21 cellular contexts compared by ENCODE assay signal in the genomic region with DNA sequence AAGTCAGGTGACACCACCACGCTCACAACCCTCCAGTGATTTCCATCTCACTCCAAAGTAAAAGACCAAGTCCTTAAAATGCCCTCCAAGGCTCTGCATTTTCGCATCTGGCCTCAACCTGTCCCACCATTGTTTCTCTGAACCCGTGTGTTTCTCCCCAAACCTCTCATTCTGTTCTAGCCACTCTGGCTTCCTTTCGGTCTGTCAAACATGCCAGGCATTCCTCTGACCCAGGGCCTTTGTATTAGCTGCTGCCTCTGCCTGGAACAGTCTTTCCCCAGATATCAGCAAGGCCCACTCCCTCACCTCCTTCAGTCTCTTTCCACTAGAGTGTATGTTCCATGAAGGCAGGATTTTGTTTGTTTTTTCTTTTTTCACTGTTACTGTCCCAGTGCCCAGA. TPM values are rescaled to one million over a fixed set of nuclear protein-coding genes. Genes with fewer than 3 reads are reported as not detected.
A peak's percentile ranks its signal among the peaks of the same experiment; 100 is the strongest.
DNase-seq lines count a peak whose midpoint lies in the region; ATAC-seq, FAIRE-seq and TF ChIP-seq lines count a peak whose summit lies in the region.
"Had no signal": no experiment of that assay in that cellular context is flagged by ENCODE, and none has a peak within 500 bp of the region (broad histone marks: within the 10 kb centered on the region; RNA-seq: fewer than 3 reads in every experiment).

No MANE protein-coding gene starts in this region.

- H4K5ac ChIP-seq in H9 (ENCODE audit: insufficient read length, low read depth, low read length) = no peak overlapping the region

- H3K27ac Mint-ChIP-seq in H9 = peak overlapping the region; percentile 38 to 79 (median 65); a peak in 5 of 7 replicates
- peak overlapping the region; percentile 55 for H3K27ac Mint-ChIP-seq in astrocyte (ENCODE audit: unreplicated experiment)
- H3K27ac Mint-ChIP-seq: B cell had no signal

- H3T11ph ChIP-seq in H9 (ENCODE audit: low read length) = no peak overlapping the region

- H4K91ac ChIP-seq in H9 (ENCODE audit: insufficient read length, low read depth, low read length) = no peak overlapping the region

- no peaks in the 10 kb centered on the region for H4K20me1 ChIP-seq in H9 (ENCODE audit: control insufficient read depth, insufficient read depth, insufficient read length)
- no peaks in the 10 kb centered on the region for H4K20me1 ChIP-seq in astrocyte (ENCODE audit: insufficient read depth, low read length)

- WGBS in H9 (ENCODE audit: extremely low coverage, insufficient read length, low lambda C conversion rate) = no CpG with 5 or more reads among the region's 4 CpGs
- WGBS in heart left ventricle, 4 donors = 91 to 98% (median 93%) methylated on average over 4 of the region's 4 CpGs
- WGBS in spleen, 5 donors = 96 to 100% (median 97%) methylated on average over 4 of the region's 4 CpGs

- H3K18ac ChIP-seq in H9 (ENCODE audit: insufficient read length, low read depth, low read length) = no peak overlapping the region

- POLR2A ChIA-PET in A673 (lab: Charles Lee; ENCODE audit: low non-redundant PET) = no interaction called here

- H3K4me1 Mint-ChIP-seq in H9 = peaks cover 15 to 16% of the 10 kb centered on the region in 2 experiments
- H3K4me1 Mint-ChIP-seq in astrocyte (ENCODE audit: low read depth, unreplicated experiment) = no peaks in the 10 kb centered on the region

- no peak overlapping the region for H2BK12ac ChIP-seq in H9 (ENCODE audit: insufficient read length, low read depth, low read length)

- H3K4me3 Mint-ChIP-seq in H9 (no peak overlapping the region), astrocyte (ENCODE audit: unreplicated experiment) (no peak overlapping the region)
- H3K4me3 Mint-ChIP-seq: B cell; CD8-positive, alpha-beta memory T cell had no signal

- no peak overlapping the region for H3K27ac ChIP-seq in H9 (ENCODE audit: insufficient read length, low read depth, low read length)
- no peak overlapping the region for H3K27ac ChIP-seq in astrocyte (ENCODE audit: low read depth, low read length)
- no peak overlapping the region for H3K27ac ChIP-seq in A673 (ENCODE audit: low read depth, low read length, poor library complexity, severe bottlenecking)
- no peak overlapping the region for H3K27ac ChIP-seq in heart left ventricle
- no peak overlapping the region for H3K27ac ChIP-seq in spleen
- H3K27ac ChIP-seq: C4-2B, SK-N-MC had no signal

- H3K4me2 ChIP-seq in H9 (ENCODE audit: insufficient read depth, insufficient read length, low read length) (no peak overlapping the region), astrocyte (ENCODE audit: low read length) (no peak overlapping the region)

- H3K79me2 ChIP-seq in H9 (ENCODE audit: insufficient read depth, low read length) (no peaks in the 10 kb centered on the region), astrocyte (ENCODE audit: insufficient read depth, low read length) (no peaks in the 10 kb centered on the region)

- DNase-seq in H9 (peak; percentile 67), astrocyte (ENCODE audit: low read depth) (no peak), iPS-NIHi11 (ENCODE audit: low spot score) (peak; percentile 39), A673 (ENCODE audit: low spot score) (no peak), heart left ventricle (no peak), spleen (no peak)
- DNase-seq: CD8-positive, alpha-beta memory T cell; DMS 273 treated with DMSO at 0.1 percent for 48 hours; DND-41; HCEC 1CT; NCI-H1092 treated with DMSO at 0.1 percent for 48 hours; NCI-H2081 treated with DMSO at 0.1 percent for 48 hours; NCI-H2171 treated with DMSO at 0.1 percent for 48 hours; NCI-H524; NCI-H774; SIG-M5 had no signal

- H3K23ac ChIP-seq in H9 (ENCODE audit: insufficient read length, low read depth, low read length) = no peak overlapping the region

- no peak overlapping the region for H2BK20ac ChIP-seq in H9 (ENCODE audit: low read depth, low read length, poor library complexity, severe bottlenecking)

- intact Hi-C loops in A673 (cut with micrococcal nuclease; ENCODE audit: unreplicated experiment) = no loop called here
- intact Hi-C loops in heart left ventricle (cut with DNase I) = no loop called here
- intact Hi-C loops in spleen (cut with DNase I; ENCODE audit: low total_unique reads) = no loop called here

- H2BK15ac ChIP-seq in H9 (ENCODE audit: low read depth, low read length) = no peak overlapping the region

- H3K9me3 Mint-ChIP-seq in H9 = peaks cover 2 to 3% of the 10 kb centered on the region in 2 experiments; a peak in 4 of 5 replicates
- H3K9me3 Mint-ChIP-seq in astrocyte (ENCODE audit: unreplicated experiment) = peaks cover 5% of the 10 kb centered on the region

- no peak overlapping the region for H4K8ac ChIP-seq in H9 (replicated peaks; ENCODE audit: insufficient read length, low read depth, low read length)

- H3K9me3 ChIP-seq in H9 (ENCODE audit: control insufficient read depth, low read depth, low read length) (no peaks in the 10 kb centered on the region), astrocyte (ENCODE audit: insufficient read depth, low read depth, low read length) (no peaks in the 10 kb centered on the region), A673 (ENCODE audit: low read depth, low read length, poor library complexity, severe bottlenecking) (peaks cover 6% of the 10 kb centered on the region), heart left ventricle (peaks cover 0 to 9% (median 0%) of the 10 kb centered on the region in 12 donors), spleen (peaks cover 0 to 5% (median 0%) of the 10 kb centered on the region in 8 donors)

- H2AK5ac ChIP-seq in H9 (ENCODE audit: insufficient read length, low read length) = no peak overlapping the region

- H3K79me1 ChIP-seq in H9 (ENCODE audit: insufficient read depth, low read depth, low read length, poor library complexity, severe bottlenecking) = no peaks in the 10 kb centered on the region

- peaks cover 4 to 17% (median 17%) of the 10 kb centered on the region in 3 experiments; a peak in 6 of 7 replicates for H3K36me3 Mint-ChIP-seq in H9 (ENCODE audit: insufficient read depth in 1 of 3, low read depth in 3 of 3)
- peaks cover 24% of the 10 kb centered on the region for H3K36me3 Mint-ChIP-seq in astrocyte (ENCODE audit: low read depth, unreplicated experiment)

- H3K23me2 ChIP-seq in H9 (ENCODE audit: insufficient read length, low read depth, low read length, poor library complexity, severe bottlenecking) = no peaks in the 10 kb centered on the region

- H3K9ac ChIP-seq in H9 (ENCODE audit: extremely low read depth, insufficient read length, low read length) (no peak overlapping the region), astrocyte (ENCODE audit: low read length) (no peak overlapping the region)

- TF ChIP-seq POLR2A in heart left ventricle (IDR thresholded peaks at IDR 0.05) = no peak
- TF ChIP-seq POLR2A in spleen (IDR thresholded peaks at IDR 0.05) = no peak

- H2BK120ac ChIP-seq in H9 (ENCODE audit: low read depth, low read length, poor library complexity, severe bottlenecking) = no peak overlapping the region

- H3K36me3 ChIP-seq in astrocyte (ENCODE audit: insufficient read depth, low read length) (no peaks in the 10 kb centered on the region), A673 (ENCODE audit: insufficient read depth, low read length, poor library complexity, severe bottlenecking) (peaks cover 19% of the 10 kb centered on the region), heart left ventricle (peaks cover 0 to 26% (median 9%) of the 10 kb centered on the region in 9 donors), spleen (peaks cover 0 to 66% (median 8%) of the 10 kb centered on the region in 6 donors)

- H3K4me3 ChIP-seq in astrocyte (ENCODE audit: insufficient read depth, low read depth, low read length) = no peak overlapping the region
- H3K4me3 ChIP-seq in A673 (ENCODE audit: low read depth, low read length, poor library complexity, severe bottlenecking) = no peak overlapping the region
- H3K4me3 ChIP-seq in heart left ventricle = no peak overlapping the region
- no peak overlapping the region for H3K4me3 ChIP-seq in spleen
- H3K4me3 ChIP-seq: SK-N-MC had no signal

- H3K4ac ChIP-seq in H9 (ENCODE audit: low read depth, low read length) = no peak overlapping the region

- no peak overlapping the region for H2BK5ac ChIP-seq in H9 (ENCODE audit: insufficient read length, low read length)

- CTCF ChIA-PET in A673 (lab: Charles Lee) = no interaction called here

- TF ChIP-seq CTCF in H9 (conservative IDR thresholded peaks at IDR 0.05) = no peak
- TF ChIP-seq CTCF in astrocyte (IDR thresholded peaks at IDR 0.05; ENCODE audit: insufficient read depth, low read depth, low read length) = no peak
- TF ChIP-seq CTCF in A673 (conservative IDR thresholded peaks at IDR 0.05; ENCODE audit: low read depth, low read length) = no peak
- no peak for TF ChIP-seq CTCF in heart left ventricle (IDR thresholded peaks at IDR 0.05)
- no peak for TF ChIP-seq CTCF in spleen (IDR thresholded peaks at IDR 0.05 in 8 of 11, conservative IDR thresholded peaks at IDR 0.05 in 3 of 11)

- no peak overlapping the region for H2AFZ ChIP-seq in H9 (ENCODE audit: low read length)
- no peak overlapping the region for H2AFZ ChIP-seq in astrocyte (ENCODE audit: low read depth, low read length)

- FAIRE-seq in astrocyte (lab: Jason Lieb, UNC) = no peak
- FAIRE-seq: RCC 7860 had no signal

- no peak overlapping the region for H3K14ac ChIP-seq in H9 (ENCODE audit: insufficient read depth, low read length)

- ATAC-seq in heart left ventricle (no peak), GM18858 (IDR thresholded peaks at IDR 0.05; ENCODE audit: unreplicated experiment) (no peak)

- H3K27me3 ChIP-seq in H9 (ENCODE audit: insufficient read depth, low read length) (no peaks in the 10 kb centered on the region), astrocyte (ENCODE audit: insufficient read depth, low read length) (no peaks in the 10 kb centered on the region), A673 (replicated peaks; ENCODE audit: insufficient read depth, low read depth, low read length, poor library complexity) (no peaks in the 10 kb centered on the region), heart left ventricle (no peaks in the 10 kb centered on the region), spleen (replicated peaks in 1 of 7) (no peaks in the 10 kb centered on the region)

- no peaks in the 10 kb centered on the region for H3K27me3 Mint-ChIP-seq in H9 (ENCODE audit: low read depth)
- H3K27me3 Mint-ChIP-seq in astrocyte (ENCODE audit: low read depth, unreplicated experiment) = no peaks in the 10 kb centered on the region
- H3K27me3 Mint-ChIP-seq: B cell; CD8-positive, alpha-beta memory T cell had no signal

- no peak overlapping the region for H3K56ac ChIP-seq in H9 (ENCODE audit: insufficient read length, low read depth, low read length)

- BruUV-seq in A673 (replicated peaks; lab: Mats Ljungman, UMichigan) = no TSS peak

- no peaks in the 10 kb centered on the region for H3K4me1 ChIP-seq in H9 (ENCODE audit: insufficient read depth, low read length)
- no peaks in the 10 kb centered on the region for H3K4me1 ChIP-seq in astrocyte (ENCODE audit: insufficient read depth, low read length)
- H3K4me1 ChIP-seq in A673 (ENCODE audit: insufficient read depth, low read length, poor library complexity, severe bottlenecking) = peaks cover 40% of the 10 kb centered on the region
- H3K4me1 ChIP-seq in heart left ventricle = peaks cover 0 to 4% (median 0%) of the 10 kb centered on the region in 12 donors
- peaks cover 0 to 4% (median 0%) of the 10 kb centered on the region in 6 donors for H3K4me1 ChIP-seq in spleen

RNA-seq across cellular contexts. Expression of a gene that starts 16.0 kb away (rescaled TPM):
- total RNA-seq in H9 (2021) (13.2 and 15.0 TPM in 2 replicates), astrocyte (11.6 and 14.3 TPM in 2 replicates), A673 (2021) (52.6 and 62.8 TPM in 2 replicates), heart left ventricle (10 to 100 TPM in 8 of 9 donors, 1 to 10 TPM in 1; 9.9 to 32.0 (median 22.7) TPM), spleen (10 to 100 TPM in 6 of 7 donors, 1 to 10 TPM in 1; 9.5 to 30.4 (median 18.0) TPM)
- polyA plus RNA-seq in heart left ventricle (10 to 100 TPM in 1 of 2 donors, 1 to 10 TPM in 1; 8.1 to 16.3 TPM), spleen (10 to 100 TPM in 2 of 3 donors, 1 to 10 TPM in 1; 8.4 to 11.0 (median 10.2) TPM)

RNA-seq across cellular contexts. Expression of a gene that starts 37.6 kb away (rescaled TPM):
- total RNA-seq in H9 (2021) (2.6 and 2.9 TPM in 2 replicates), astrocyte (4.3 and 4.7 TPM in 2 replicates), A673 (2021) (6.0 and 6.3 TPM in 2 replicates), heart left ventricle (10 to 100 TPM in 5 of 9 donors, 1 to 10 TPM in 4; 5.0 to 11.7 (median 10.0) TPM), spleen (1 to 10 TPM; 2.8 to 10.0 (median 4.6) TPM)
- polyA plus RNA-seq in heart left ventricle (1 to 10 TPM; 3.6 to 4.6 TPM), spleen (1 to 10 TPM in 2 of 3 donors, under 1 TPM in 1; 0.87 to 1.5 (median 1.5) TPM)

Comparison
In these comparisons a context has a peak if more than half of its experiments do, and no peak if none do; other contexts are left out.
1. DNase-seq: peak in H9 (single experiment) and iPS-NIHi11 (single experiment); none in astrocyte (single experiment), A673 (single experiment), heart left ventricle (0 of 5) and spleen (single experiment).